7 cellular contexts compared by ENCODE assay signal in the genomic region with DNA sequence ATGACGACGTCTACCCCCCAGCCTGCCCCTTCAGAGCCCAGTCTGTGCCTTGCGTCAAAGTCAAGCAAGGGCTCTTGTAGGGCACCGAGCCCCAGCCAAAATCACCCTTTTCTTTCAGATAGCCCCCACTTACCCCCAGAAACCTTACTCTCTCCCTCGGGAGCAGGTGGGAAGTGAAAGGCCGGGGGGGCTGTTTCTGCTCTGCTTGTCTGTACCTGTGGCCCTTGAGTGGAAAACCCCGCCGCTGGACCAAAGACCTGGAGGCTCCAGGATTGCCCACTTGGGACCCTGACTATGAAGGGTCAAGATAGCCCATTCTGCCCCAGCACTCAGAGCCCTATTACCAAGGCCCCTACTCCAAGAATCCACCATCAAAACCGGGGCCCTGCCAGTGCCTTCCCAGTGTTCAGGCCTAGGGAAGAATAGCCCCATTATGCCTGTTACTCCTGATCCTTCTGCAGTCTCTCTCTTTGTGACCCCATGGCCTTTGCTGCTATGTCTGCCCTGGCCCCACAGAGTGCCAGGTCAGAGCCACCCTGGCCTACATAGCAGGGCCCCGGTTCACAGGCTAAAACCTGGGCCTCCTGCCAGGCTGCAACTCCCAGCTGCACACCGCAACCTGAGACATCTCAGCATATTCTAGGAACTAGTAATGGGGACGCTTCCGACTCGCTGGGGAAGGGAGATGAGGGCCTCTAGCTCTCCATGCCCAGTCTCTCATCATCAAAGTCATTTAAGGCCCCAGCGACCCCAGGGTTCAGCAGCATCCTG. TPM values are rescaled to one million over a fixed set of nuclear protein-coding genes. Genes with fewer than 3 reads are reported as not detected.
DNase-seq lines count a peak whose midpoint lies in the region; ATAC-seq and TF ChIP-seq lines count a peak whose summit lies in the region.

No MANE protein-coding gene starts in this region.

- peak overlapping the region; percentile 86 for H3K27ac Mint-ChIP-seq in activated CD4-positive, alpha-beta memory T cell treated with anti-CD3 and anti-CD28 coated beads, Interleukin-2, amount 10 ng/mL, durations not matched to agents 7 days and 5 days

- TF ChIP-seq CTCF in GM10248 (IDR thresholded peaks at IDR 0.05; ENCODE audit: control extremely low read depth, extremely low read depth, low read depth, missing control alignments) (no peak), psoas muscle (IDR thresholded peaks at IDR 0.05) (no peak)

- H3K4me1 Mint-ChIP-seq in activated CD4-positive, alpha-beta memory T cell treated with anti-CD3 and anti-CD28 coated beads, Interleukin-2, amount 10 ng/mL, durations not matched to agents 7 days and 5 days: peaks cover 44% of the 10 kb centered on the region

- no peaks in the 10 kb centered on the region for H3K36me3 Mint-ChIP-seq in activated CD4-positive, alpha-beta memory T cell treated with anti-CD3 and anti-CD28 coated beads, Interleukin-2, amount 10 ng/mL, durations not matched to agents 7 days and 5 days (ENCODE audit: low read depth)

- H3K4me1 ChIP-seq in psoas muscle: peaks cover 14% of the 10 kb centered on the region

- ATAC-seq in HG03280 (IDR thresholded peaks at IDR 0.05; ENCODE audit: unreplicated experiment): peak; percentile 3
- ATAC-seq in psoas muscle: peak; percentile 20 to 71 (median 58)

- H3K9me3 ChIP-seq in psoas muscle: no peaks in the 10 kb centered on the region

- peak overlapping the region; percentile 75 for H3K4me3 ChIP-seq in psoas muscle

- no peaks in the 10 kb centered on the region for H3K27me3 ChIP-seq in psoas muscle (ENCODE audit: insufficient read depth in 3 of 3, low read length in 2 of 3)

- DNase-seq in GM10248 (ENCODE audit: extremely low spot score) (peak; percentile 16), glomerular visceral epithelial cell (ENCODE audit: extremely low spot score) (peak; percentile 52), psoas muscle (peak; percentile 59 to 87), HT-29 (ENCODE audit: low spot score) (no peak), Ammon's horn (ENCODE audit: low spot score) (no peak)
- no peak for DNase-seq in activated CD4-positive, alpha-beta memory T cell treated with anti-CD3 and anti-CD28 coated beads, Interleukin-2, amount 10 ng/mL, durations not matched to agents 7 days and 5 days

- intact Hi-C loops in psoas muscle (cut with DNase I): loop anchor here (2.0 to 5.0 kb wide), 3 partner anchors 34 to 467 kb away; no protein-coding TSS in a partner anchor

- no peaks in the 10 kb centered on the region for H3K36me3 ChIP-seq in psoas muscle (ENCODE audit: insufficient read depth in 1 of 2, low read depth in 1 of 2)

- H3K27me3 Mint-ChIP-seq in activated CD4-positive, alpha-beta memory T cell treated with anti-CD3 and anti-CD28 coated beads, Interleukin-2, amount 10 ng/mL, durations not matched to agents 7 days and 5 days: no peaks in the 10 kb centered on the region

- WGBS in psoas muscle, 3 donors: 23 to 32% (median 24%) methylated on average over 14 to 15 of the region's 15 CpGs

- peak overlapping the region; percentile 94 for H3K27ac ChIP-seq in psoas muscle

- H3K4me3 Mint-ChIP-seq in activated CD4-positive, alpha-beta memory T cell treated with anti-CD3 and anti-CD28 coated beads, Interleukin-2, amount 10 ng/mL, durations not matched to agents 7 days and 5 days: peak overlapping the region; percentile 83

- no peaks in the 10 kb centered on the region for H3K9me3 Mint-ChIP-seq in activated CD4-positive, alpha-beta memory T cell treated with anti-CD3 and anti-CD28 coated beads, Interleukin-2, amount 10 ng/mL, durations not matched to agents 7 days and 5 days

- CTCF ChIA-PET in GM10248 (lab: Yijun Ruan, JAX): interaction anchor here (0.7 to 8.4 kb wide), 24 partner anchors 10 to 596 kb away, joined by 3 to 188 read pairs (median 6); a partner anchor contains a TSS
- CTCF ChIA-PET in activated CD4-positive, alpha-beta memory T cell treated with anti-CD3 and anti-CD28 coated beads, Interleukin-2, amount 10 ng/mL, durations not matched to agents 7 days and 5 days (lab: Charles Lee): interaction anchor here (1.1 to 11.5 kb wide), 9 partner anchors 10 to 511 kb away, joined by 3 to 331 read pairs (median 5); a partner anchor contains a TSS

- POLR2A ChIA-PET in GM10248 (lab: Yijun Ruan, JAX): interaction anchor here (0.6 to 1.4 kb wide), 3 partner anchors 89 to 485 kb away, joined by 4 to 24 read pairs (median 12); a partner anchor contains a TSS
- POLR2A ChIA-PET in activated CD4-positive, alpha-beta memory T cell treated with anti-CD3 and anti-CD28 coated beads, Interleukin-2, amount 10 ng/mL, durations not matched to agents 7 days and 5 days (lab: Charles Lee): interaction anchor here (0.8 to 5.8 kb wide), 17 partner anchors 22 to 583 kb away, joined by 3 to 112 read pairs (median 7); a partner anchor contains a TSS

RNA-seq across cellular contexts. Expression of a gene that starts 22.2 kb away (rescaled TPM):
- total RNA-seq in activated CD4-positive, alpha-beta memory T cell treated with anti-CD3 and anti-CD28 coated beads, Interleukin-2, amount 10 ng/mL, durations not matched to agents 7 days and 5 days: 1 to 10 TPM; 5.5 to 5.6 TPM
- 1 to 10 TPM in 2 of 4 donors, under 1 TPM in 2; 0.84 to 2.6 (median 1.2) TPM for total RNA-seq in psoas muscle
- 1 to 10 TPM in 2 of 3 donors, under 1 TPM in 1; 0.73 to 4.9 (median 3.7) TPM for polyA plus RNA-seq in psoas muscle
- 101 and 113 TPM in 2 replicates for total RNA-seq in HT-29 (2014; rRNA removed; shearing (Covaris generic))

RNA-seq across cellular contexts. Expression of a gene that starts 35.5 kb away (rescaled TPM):
- 10 to 100 TPM; 16.6 to 18.3 TPM for total RNA-seq in activated CD4-positive, alpha-beta memory T cell treated with anti-CD3 and anti-CD28 coated beads, Interleukin-2, amount 10 ng/mL, durations not matched to agents 7 days and 5 days
- 1 to 10 TPM; 3.1 to 5.9 (median 3.9) TPM for total RNA-seq in psoas muscle
- polyA plus RNA-seq in psoas muscle: 1 to 10 TPM; 2.7 to 6.7 (median 4.6) TPM
- total RNA-seq in HT-29 (2014; rRNA removed; shearing (Covaris generic)): 20.5 and 24.2 TPM in 2 replicates

RNA-seq across cellular contexts. Expression of a gene that starts 35.7 kb away (rescaled TPM):
- total RNA-seq in activated CD4-positive, alpha-beta memory T cell treated with anti-CD3 and anti-CD28 coated beads, Interleukin-2, amount 10 ng/mL, durations not matched to agents 7 days and 5 days: 10 to 100 TPM; 37.2 to 39.2 TPM
- total RNA-seq in psoas muscle: 10 to 100 TPM in 1 of 4 donors, 1 to 10 TPM in 3; 7.7 to 16.6 (median 8.3) TPM
- polyA plus RNA-seq in psoas muscle: 10 to 100 TPM in 1 of 3 donors, 1 to 10 TPM in 2; 8.2 to 13.2 (median 9.0) TPM
- total RNA-seq in HT-29 (2014; rRNA removed; shearing (Covaris generic)): 32.6 and 36.0 TPM in 2 replicates

Comparison
In these comparisons a context has a peak if more than half of its experiments do, and no peak if none do; other contexts are left out.
1. DNase-seq: peak in GM10248 (single experiment), glomerular visceral epithelial cell (single experiment) and psoas muscle (2 of 2); none in activated CD4-positive, alpha-beta memory T cell treated with anti-CD3 and anti-CD28 coated beads, Interleukin-2, amount 10 ng/mL, durations not matched to agents 7 days and 5 days (single experiment), HT-29 (single experiment) and Ammon's horn (single experiment).
2. RNA of a gene that starts 22.2 kb away (total RNA-seq): 101 to 113 TPM in HT-29; 5.5 to 5.6 TPM in activated CD4-positive, alpha-beta memory T cell treated with anti-CD3 and anti-CD28 coated beads, Interleukin-2, amount 10 ng/mL, durations not matched to agents 7 days and 5 days and 0.84 to 2.6 TPM in psoas muscle; every median in the first group is over 10 times any median in the second.